14 cellular contexts compared by ENCODE assay signal in the genomic region with DNA sequence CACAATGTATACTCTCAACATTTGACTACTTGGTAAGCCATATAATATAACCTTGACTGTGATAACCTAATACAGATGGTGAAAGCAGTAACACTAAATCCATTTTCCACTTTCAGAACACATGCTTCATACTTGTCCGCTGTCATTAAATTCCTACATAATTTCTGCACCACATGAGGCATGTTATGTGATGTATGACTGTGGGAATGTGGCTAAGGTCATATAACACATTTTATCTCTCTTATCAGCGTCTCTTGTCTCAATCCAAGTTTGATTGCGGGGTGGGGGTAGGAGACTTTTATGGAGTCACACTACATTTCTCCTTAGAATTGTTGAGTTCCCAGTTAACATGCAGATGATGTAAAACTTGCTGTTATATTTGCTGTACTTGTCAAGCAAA.
"Had no signal": no experiment of that assay in that cellular context is flagged by ENCODE, and none has a peak within 500 bp of the region (broad histone marks: within the 10 kb centered on the region; RNA-seq: fewer than 3 reads in every experiment).

No MANE protein-coding gene starts in this region.

- H3K27me3 Mint-ChIP-seq: activated B cell treated with CpG ODN at 0.5 μM for 24 hours had no signal

- H3K4me1 ChIP-seq: colonic mucosa had no signal

- H3K9me3 ChIP-seq: colonic mucosa, neutrophil, thoracic aorta had no signal

- H3K36me3 Mint-ChIP-seq: activated naive CD4-positive, alpha-beta T cell treated with anti-CD3 and anti-CD28 coated beads, Interleukin-2, amount 10 ng/mL, durations not matched to agents 7 days and 5 days; naive thymus-derived CD4-positive, alpha-beta T cell had no signal

- H3K9me3 Mint-ChIP-seq: activated B cell treated with CpG ODN at 0.5 μM for 24 hours; activated naive CD4-positive, alpha-beta T cell treated with anti-CD3 and anti-CD28 coated beads, Interleukin-2, amount 10 ng/mL, durations not matched to agents 7 days and 5 days; activated T-helper 2 cell treated with anti-CD3 and anti-CD28 coated beads, Interferon-gamma antibody, Interleukin-2, Interleukin-4, amounts not matched to agents 10 μg/mL and 5 μg/mL and 100 μg/mL, durations not matched to agents 14 hours and 24 hours and 36 hours; naive thymus-derived CD4-positive, alpha-beta T cell; stimulated activated naive CD8-positive, alpha-beta T cell treated with anti-CD3 and anti-CD28 coated beads, Interleukin-15, amount 100 ng/mL, for 72 hours had no signal

- H3K27ac ChIP-seq: colonic mucosa, neutrophil, thoracic aorta had no signal

- DNase-seq: activated B cell treated with CpG ODN at 0.5 μM for 24 hours; activated CD4-positive, alpha-beta T cell treated with anti-CD3 and anti-CD28 coated beads, Interleukin-2, amount 50 U/mL, for 1 hour; activated naive CD4-positive, alpha-beta T cell treated with anti-CD3 and anti-CD28 coated beads, Interleukin-2, amount 10 ng/mL, durations not matched to agents 7 days and 5 days; colonic mucosa; effector memory CD4-positive, alpha-beta T cell; naive thymus-derived CD4-positive, alpha-beta T cell; stimulated activated CD4-positive, alpha-beta T cell treated with anti-CD3 and anti-CD28 coated beads, Interleukin-2, amount 100 ng/mL, for 48 hours; stimulated activated naive CD8-positive, alpha-beta T cell treated with anti-CD3 and anti-CD28 coated beads, Interleukin-15, amount 100 ng/mL, for 72 hours; T-helper 17 cell had no signal

- H3K4me3 ChIP-seq: colonic mucosa, thoracic aorta had no signal

- H3K27ac Mint-ChIP-seq: activated B cell treated with CpG ODN at 0.5 μM for 24 hours; activated naive CD4-positive, alpha-beta T cell treated with anti-CD3 and anti-CD28 coated beads, Interleukin-2, amount 10 ng/mL, durations not matched to agents 7 days and 5 days; activated T-helper 2 cell treated with anti-CD3 and anti-CD28 coated beads, Interferon-gamma antibody, Interleukin-2, Interleukin-4, amounts not matched to agents 10 μg/mL and 5 μg/mL and 100 μg/mL, durations not matched to agents 14 hours and 24 hours and 36 hours; naive thymus-derived CD4-positive, alpha-beta T cell; stimulated activated naive CD8-positive, alpha-beta T cell treated with anti-CD3 and anti-CD28 coated beads, Interleukin-15, amount 100 ng/mL, for 72 hours; T-helper 17 cell had no signal

- ATAC-seq: naive thymus-derived CD4-positive, alpha-beta T cell; sciatic nerve; SK-N-SH treated with all-trans-retinoic acid at 6 μM for 48 hours; stimulated activated naive CD8-positive, alpha-beta T cell treated with anti-CD3 and anti-CD28 coated beads, Interleukin-15, amount 100 ng/mL, for 72 hours; T-helper 17 cell had no signal

- H3K4me3 Mint-ChIP-seq: activated B cell treated with CpG ODN at 0.5 μM for 24 hours; activated naive CD4-positive, alpha-beta T cell treated with anti-CD3 and anti-CD28 coated beads, Interleukin-2, amount 10 ng/mL, durations not matched to agents 7 days and 5 days; naive thymus-derived CD4-positive, alpha-beta T cell; stimulated activated naive CD8-positive, alpha-beta T cell treated with anti-CD3 and anti-CD28 coated beads, Interleukin-15, amount 100 ng/mL, for 72 hours; T-helper 17 cell had no signal

- H3K36me3 ChIP-seq: colonic mucosa, neutrophil, thoracic aorta had no signal

- H3K4me1 Mint-ChIP-seq: activated naive CD4-positive, alpha-beta T cell treated with anti-CD3 and anti-CD28 coated beads, Interleukin-2, amount 10 ng/mL, durations not matched to agents 7 days and 5 days had no signal

- H3K27me3 ChIP-seq: colonic mucosa, neutrophil had no signal
